ENCODE assay signal across 8 cellular contexts in genomic region chr11:101915811-101916291, GRCh38. TPM values are rescaled to one million over a fixed set of nuclear protein-coding genes. Genes with fewer than 3 reads are reported as not detected.
DNase-seq lines count a peak whose midpoint lies in the region; ATAC-seq and TF ChIP-seq lines count a peak whose summit lies in the region.

No MANE protein-coding gene starts in this region.

- peak overlapping the region; percentile 90 for H3K27ac Mint-ChIP-seq in HFFc6

- no peaks in the 10 kb centered on the region for H3K36me3 Mint-ChIP-seq in activated T-cell treated with anti-CD3 and anti-CD28 coated beads, Interleukin-2, amount 50 U/mL, for 4 hours (ENCODE audit: insufficient read depth)
- H3K36me3 Mint-ChIP-seq in HFFc6 (ENCODE audit: low read depth) = no peaks in the 10 kb centered on the region

- H3K4me1 Mint-ChIP-seq in activated T-cell treated with anti-CD3 and anti-CD28 coated beads, Interleukin-2, amount 50 U/mL, for 4 hours (ENCODE audit: low read depth) = peaks cover 28% of the 10 kb centered on the region
- peaks cover 33% of the 10 kb centered on the region for H3K4me1 Mint-ChIP-seq in HFFc6 (ENCODE audit: low read depth)

- no peaks in the 10 kb centered on the region for H3K36me3 ChIP-seq in breast epithelium
- peaks cover 0 to 3% (median 0%) of the 10 kb centered on the region in 3 donors for H3K36me3 ChIP-seq in tibial artery

- H3K27me3 ChIP-seq in breast epithelium (no peaks in the 10 kb centered on the region), layer of hippocampus (ENCODE audit: control insufficient read depth, insufficient read depth, low read length) (no peaks in the 10 kb centered on the region), tibial artery (no peaks in the 10 kb centered on the region)

- H3K9me3 Mint-ChIP-seq in activated T-cell treated with anti-CD3 and anti-CD28 coated beads, Interleukin-2, amount 50 U/mL, for 4 hours = no peaks in the 10 kb centered on the region
- no peaks in the 10 kb centered on the region for H3K9me3 Mint-ChIP-seq in HFFc6

- DNase-seq in activated T-cell treated with anti-CD3 and anti-CD28 coated beads, Interleukin-2, amount 50 U/mL, for 4 hours = no peak
- DNase-seq in activated T-cell treated with anti-CD3 and anti-CD28 coated beads, Interleukin-2, amount 50 U/mL, for 1 hour = no peak
- DNase-seq in HFFc6 (peak; percentile 33), NCI-H748 treated with DMSO at 0.1 percent for 48 hours (lab: John Stamatoyannopoulos, UW) (peak; percentile 38), breast epithelium (ENCODE audit: low spot score in 2 of 2) (no peak), tibial artery (no peak), OCI-M1 (lab: John Stamatoyannopoulos, UW) (no peak)

- H3K4me1 ChIP-seq in breast epithelium (no peaks in the 10 kb centered on the region), tibial artery (peaks cover 0 to 52% (median 8%) of the 10 kb centered on the region in 4 donors)

- peak overlapping the region; percentile 92 to 94 for H3K27ac ChIP-seq in breast epithelium
- H3K27ac ChIP-seq in layer of hippocampus (ENCODE audit: low read depth, low read length) = peak overlapping the region; percentile 69
- peak overlapping the region; percentile 94 for H3K27ac ChIP-seq in tibial artery

- TF ChIP-seq CTCF in HFFc6 (IDR thresholded peaks at IDR 0.05) = no peak
- no peak for TF ChIP-seq CTCF in breast epithelium (IDR thresholded peaks at IDR 0.05)
- no peak for TF ChIP-seq CTCF in tibial artery (IDR thresholded peaks at IDR 0.05)

- no peaks in the 10 kb centered on the region for H3K27me3 Mint-ChIP-seq in activated T-cell treated with anti-CD3 and anti-CD28 coated beads, Interleukin-2, amount 50 U/mL, for 4 hours (ENCODE audit: low read depth)
- no peaks in the 10 kb centered on the region for H3K27me3 Mint-ChIP-seq in HFFc6 (ENCODE audit: insufficient read depth)

- H3K4me3 ChIP-seq in breast epithelium = peak overlapping the region; percentile 55 to 85 (median 72)
- peak overlapping the region; percentile 56 to 69 for H3K4me3 ChIP-seq in tibial artery

- peak overlapping the region; percentile 93 for H3K4me3 Mint-ChIP-seq in activated T-cell treated with anti-CD3 and anti-CD28 coated beads, Interleukin-2, amount 50 U/mL, for 4 hours
- H3K4me3 Mint-ChIP-seq in HFFc6 = peak overlapping the region; percentile 92

- H3K9me3 ChIP-seq in breast epithelium (no peaks in the 10 kb centered on the region), tibial artery (no peaks in the 10 kb centered on the region)

- no peak for TF ChIP-seq POLR2A in breast epithelium (IDR thresholded peaks at IDR 0.05)

- no peak for ATAC-seq in activated T-cell treated with anti-CD3 and anti-CD28 coated beads, Interleukin-2, amount 50 U/mL, for 4 hours

- intact Hi-C loops in breast epithelium (cut with DNase I; ENCODE audit: low total_unique reads) = no loop called here
- intact Hi-C loops in tibial artery (cut with DNase I; ENCODE audit: low total_unique reads) = loop anchor here (10.0 kb wide), 1 partner anchor 429 kb away; the partner anchor contains the start of gene BIRC2

RNA-seq across cellular contexts. Expression of gene ANGPTL5, which starts 0.5 kb away (rescaled TPM):
- total RNA-seq in activated T-cell treated with anti-CD3 and anti-CD28 coated beads, Interleukin-2, amount 50 U/mL, for 4 hours = not detected
- total RNA-seq in HFFc6 (2021; fragmentation: NEBNext Ultra II Directional; extraction: Animal tissue kit (Norgen Biotek cat#: 25700)) = not detected
- 1 to 10 TPM in 1 of 3 donors, under 1 TPM in 1, not detected in 1; 0.33 to 5.6 TPM for total RNA-seq in breast epithelium

RNA-seq across cellular contexts. Expression of gene CEP126, which starts 1.0 kb away (rescaled TPM):
- under 1 TPM; 0.58 to 0.90 (median 0.63) TPM for total RNA-seq in activated T-cell treated with anti-CD3 and anti-CD28 coated beads, Interleukin-2, amount 50 U/mL, for 4 hours
- 1 to 10 TPM; 1.8 to 2.4 (median 2.1) TPM for total RNA-seq in HFFc6 (2021; fragmentation: NEBNext Ultra II Directional; extraction: Animal tissue kit (Norgen Biotek cat#: 25700))
- total RNA-seq in breast epithelium = 10 to 100 TPM in 1 of 3 donors, 1 to 10 TPM in 2; 6.9 to 14.7 (median 9.1) TPM

Comparison
In these comparisons a context has a peak if more than half of its experiments do, and no peak if none do; other contexts are left out.
1. DNase-seq: peak in HFFc6 (single experiment) and NCI-H748 treated with DMSO at 0.1 percent for 48 hours (single experiment); none in activated T-cell treated with anti-CD3 and anti-CD28 coated beads, Interleukin-2, amount 50 U/mL, for 4 hours (single experiment), activated T-cell treated with anti-CD3 and anti-CD28 coated beads, Interleukin-2, amount 50 U/mL, for 1 hour (single experiment), breast epithelium (0 of 2), tibial artery (0 of 2) and OCI-M1 (single experiment).
2. Peak in every context shown above with its lines, with median percentiles within 50 percentile points of each other: H3K27ac ChIP-seq.